1 cellular context compared by ENCODE assay signal in the genomic region with DNA sequence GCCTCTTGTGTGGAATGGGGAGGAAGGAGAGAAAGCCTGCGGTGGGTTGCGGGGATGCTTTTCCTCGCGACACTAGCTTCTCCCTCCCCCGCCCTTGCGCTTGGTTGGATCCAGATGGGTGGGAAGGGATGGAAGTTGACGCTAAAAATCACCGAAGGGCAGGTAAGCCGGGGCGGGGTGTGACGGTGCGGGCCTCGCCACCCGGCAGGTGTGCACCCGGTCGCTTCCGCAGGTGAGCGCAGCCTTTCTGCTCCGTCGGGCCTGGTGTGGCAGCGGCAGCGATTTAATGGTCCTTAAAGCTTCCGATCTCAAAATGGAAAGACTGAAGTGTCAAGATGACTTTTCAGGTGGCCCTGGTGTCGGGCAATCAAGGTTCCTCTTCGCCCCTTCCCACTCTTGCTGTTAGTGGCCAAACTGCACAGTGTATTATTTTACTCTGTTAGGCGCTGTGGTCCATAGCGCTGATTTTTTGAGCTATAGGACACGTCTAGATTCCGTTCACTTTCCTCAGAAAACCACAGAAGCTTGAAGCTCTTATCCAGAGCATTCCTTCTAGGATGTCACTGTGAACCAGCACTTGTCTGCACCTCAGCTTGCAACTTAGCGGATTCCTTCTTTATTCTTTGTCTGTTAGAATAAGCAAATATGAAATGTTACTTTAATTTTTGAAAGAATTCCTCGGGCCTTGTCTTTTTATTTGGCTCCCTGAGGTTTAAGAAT.
TF ChIP-seq lines count a peak whose summit lies in the region.

No MANE protein-coding gene starts in this region.

TF ChIP-seq in GM23338, 12 proteins besides CTCF, POLR2A, EP300 and RAD21 (continued from another document):
- TF ChIP-seq, protein P1, sequence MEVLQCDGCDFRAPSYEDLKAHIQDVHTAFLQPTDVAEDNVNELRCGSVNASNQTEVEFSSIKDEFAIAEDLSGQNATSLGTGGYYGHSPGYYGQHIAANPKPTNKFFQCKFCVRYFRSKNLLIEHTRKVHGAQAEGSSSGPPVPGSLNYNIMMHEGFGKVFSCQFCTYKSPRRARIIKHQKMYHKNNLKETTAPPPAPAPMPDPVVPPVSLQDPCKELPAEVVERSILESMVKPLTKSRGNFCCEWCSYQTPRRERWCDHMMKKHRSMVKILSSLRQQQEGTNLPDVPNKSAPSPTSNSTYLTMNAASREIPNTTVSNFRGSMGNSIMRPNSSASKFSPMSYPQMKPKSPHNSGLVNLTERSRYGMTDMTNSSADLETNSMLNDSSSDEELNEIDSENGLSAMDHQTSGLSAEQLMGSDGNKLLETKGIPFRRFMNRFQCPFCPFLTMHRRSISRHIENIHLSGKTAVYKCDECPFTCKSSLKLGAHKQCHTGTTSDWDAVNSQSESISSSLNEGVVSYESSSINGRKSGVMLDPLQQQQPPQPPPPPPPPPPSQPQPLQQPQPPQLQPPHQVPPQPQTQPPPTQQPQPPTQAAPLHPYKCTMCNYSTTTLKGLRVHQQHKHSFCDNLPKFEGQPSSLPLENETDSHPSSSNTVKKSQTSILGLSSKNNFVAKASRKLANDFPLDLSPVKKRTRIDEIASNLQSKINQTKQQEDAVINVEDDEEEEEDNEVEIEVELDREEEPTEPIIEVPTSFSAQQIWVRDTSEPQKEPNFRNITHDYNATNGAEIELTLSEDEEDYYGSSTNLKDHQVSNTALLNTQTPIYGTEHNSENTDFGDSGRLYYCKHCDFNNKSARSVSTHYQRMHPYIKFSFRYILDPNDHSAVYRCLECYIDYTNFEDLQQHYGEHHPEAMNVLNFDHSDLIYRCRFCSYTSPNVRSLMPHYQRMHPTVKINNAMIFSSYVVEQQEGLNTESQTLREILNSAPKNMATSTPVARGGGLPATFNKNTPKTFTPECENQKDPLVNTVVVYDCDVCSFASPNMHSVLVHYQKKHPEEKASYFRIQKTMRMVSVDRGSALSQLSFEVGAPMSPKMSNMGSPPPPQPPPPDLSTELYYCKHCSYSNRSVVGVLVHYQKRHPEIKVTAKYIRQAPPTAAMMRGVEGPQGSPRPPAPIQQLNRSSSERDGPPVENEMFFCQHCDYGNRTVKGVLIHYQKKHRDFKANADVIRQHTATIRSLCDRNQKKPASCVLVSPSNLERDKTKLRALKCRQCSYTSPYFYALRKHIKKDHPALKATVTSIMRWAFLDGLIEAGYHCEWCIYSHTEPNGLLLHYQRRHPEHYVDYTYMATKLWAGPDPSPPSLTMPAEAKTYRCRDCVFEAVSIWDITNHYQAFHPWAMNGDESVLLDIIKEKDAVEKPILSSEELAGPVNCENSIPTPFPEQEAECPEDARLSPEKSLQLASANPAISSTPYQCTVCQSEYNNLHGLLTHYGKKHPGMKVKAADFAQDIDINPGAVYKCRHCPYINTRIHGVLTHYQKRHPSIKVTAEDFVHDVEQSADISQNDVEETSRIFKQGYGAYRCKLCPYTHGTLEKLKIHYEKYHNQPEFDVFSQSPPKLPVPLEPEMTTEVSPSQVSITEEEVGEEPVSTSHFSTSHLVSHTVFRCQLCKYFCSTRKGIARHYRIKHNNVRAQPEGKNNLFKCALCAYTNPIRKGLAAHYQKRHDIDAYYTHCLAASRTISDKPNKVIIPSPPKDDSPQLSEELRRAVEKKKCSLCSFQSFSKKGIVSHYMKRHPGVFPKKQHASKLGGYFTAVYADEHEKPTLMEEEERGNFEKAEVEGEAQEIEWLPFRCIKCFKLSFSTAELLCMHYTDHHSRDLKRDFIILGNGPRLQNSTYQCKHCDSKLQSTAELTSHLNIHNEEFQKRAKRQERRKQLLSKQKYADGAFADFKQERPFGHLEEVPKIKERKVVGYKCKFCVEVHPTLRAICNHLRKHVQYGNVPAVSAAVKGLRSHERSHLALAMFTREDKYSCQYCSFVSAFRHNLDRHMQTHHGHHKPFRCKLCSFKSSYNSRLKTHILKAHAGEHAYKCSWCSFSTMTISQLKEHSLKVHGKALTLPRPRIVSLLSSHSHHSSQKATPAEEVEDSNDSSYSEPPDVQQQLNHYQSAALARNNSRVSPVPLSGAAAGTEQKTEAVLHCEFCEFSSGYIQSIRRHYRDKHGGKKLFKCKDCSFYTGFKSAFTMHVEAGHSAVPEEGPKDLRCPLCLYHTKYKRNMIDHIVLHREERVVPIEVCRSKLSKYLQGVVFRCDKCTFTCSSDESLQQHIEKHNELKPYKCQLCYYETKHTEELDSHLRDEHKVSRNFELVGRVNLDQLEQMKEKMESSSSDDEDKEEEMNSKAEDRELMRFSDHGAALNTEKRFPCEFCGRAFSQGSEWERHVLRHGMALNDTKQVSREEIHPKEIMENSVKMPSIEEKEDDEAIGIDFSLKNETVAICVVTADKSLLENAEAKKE (CRISPR knock-in tag; IDR thresholded peaks at IDR 0.05): no peak
